9 cellular contexts compared by ENCODE assay signal in genomic region chr2:239223330-239224248, GRCh38.
DNase-seq lines count a peak whose midpoint lies in the region; ATAC-seq and TF ChIP-seq lines count a peak whose summit lies in the region.
"Had no signal": no experiment of that assay in that cellular context is flagged by ENCODE, and none has a peak within 500 bp of the region (broad histone marks: within the 10 kb centered on the region; RNA-seq: fewer than 3 reads in every experiment).

No MANE protein-coding gene starts in this region.

- TF ChIP-seq CTCF in AG04450 (IDR thresholded peaks at IDR 0.05; ENCODE audit: low read depth, low read length) (no peak), gastroesophageal sphincter (IDR thresholded peaks at IDR 0.05) (no peak), GM10248 (IDR thresholded peaks at IDR 0.05; ENCODE audit: control extremely low read depth, extremely low read depth, low read depth, missing control alignments) (no peak)

- no peak overlapping the region for H3K4me3 ChIP-seq in AG04450 (ENCODE audit: low read depth, low read length)
- peak overlapping the region in 1 of 2 donors; percentile 42 for H3K4me3 ChIP-seq in gastroesophageal sphincter

- H3K27me3 ChIP-seq in AG04450 (ENCODE audit: control insufficient read depth, insufficient read depth, low read length) (no peaks in the 10 kb centered on the region), gastroesophageal sphincter (no peaks in the 10 kb centered on the region)

- ATAC-seq in gastroesophageal sphincter (peak; percentile 49), HG03457 (IDR thresholded peaks at IDR 0.05; ENCODE audit: unreplicated experiment) (no peak)

- H3K4me1 ChIP-seq in gastroesophageal sphincter, result peaks cover 19 to 93% (median 57%) of the 10 kb centered on the region in 3 donors

- no peaks in the 10 kb centered on the region for H3K27me3 Mint-ChIP-seq in activated CD4-positive, alpha-beta memory T cell treated with anti-CD3 and anti-CD28 coated beads, Interleukin-2, amount 10 ng/mL, durations not matched to agents 7 days and 5 days

- DNase-seq in AG04450 (ENCODE audit: low read depth, low spot score) (no peak), SK-MEL-5 (ENCODE audit: low read depth, low spot score) (peak; percentile 83), nucleus accumbens (lab: John Stamatoyannopoulos, UW) (peak in 35 of 56 donors; percentile 20 to 77 (median 59)), GM10248 (ENCODE audit: extremely low spot score) (no peak)
- DNase-seq in stimulated activated CD8-positive, alpha-beta memory T cell treated with anti-CD3 and anti-CD28 coated beads, Interleukin-4, amount 100 ng/mL, for 48 hours, result no peak
- DNase-seq in activated CD4-positive, alpha-beta memory T cell treated with anti-CD3 and anti-CD28 coated beads, Interleukin-2, amount 10 ng/mL, durations not matched to agents 7 days and 5 days, result no peak
- DNase-seq: DMS79 treated with DMSO at 0.1 percent for 48 hours had no signal

- CTCF ChIA-PET in AG04450 (lab: Charles Lee) (no interaction called here), GM10248 (lab: Yijun Ruan, JAX) (no interaction called here)
- CTCF ChIA-PET in activated CD4-positive, alpha-beta memory T cell treated with anti-CD3 and anti-CD28 coated beads, Interleukin-2, amount 10 ng/mL, durations not matched to agents 7 days and 5 days (lab: Charles Lee), result no interaction called here

- peaks cover 58% of the 10 kb centered on the region for H3K4me1 Mint-ChIP-seq in activated CD4-positive, alpha-beta memory T cell treated with anti-CD3 and anti-CD28 coated beads, Interleukin-2, amount 10 ng/mL, durations not matched to agents 7 days and 5 days

- H3K9me3 ChIP-seq in AG04450 (ENCODE audit: control insufficient read depth, insufficient read depth, low read length) (no peaks in the 10 kb centered on the region; the same call in 1 of the 2 replicates), gastroesophageal sphincter (no peaks in the 10 kb centered on the region)

- WGBS in gastroesophageal sphincter (ENCODE audit: low coverage in 1 of 2), 2 donors, result 10 to 17% methylated on average over 16 to 17 of the region's 24 CpGs

- H3K36me3 ChIP-seq in gastroesophageal sphincter, result no peaks in the 10 kb centered on the region

- no peak for TF ChIP-seq EP300 in gastroesophageal sphincter (IDR thresholded peaks at IDR 0.05)

- TF ChIP-seq POLR2A in gastroesophageal sphincter (IDR thresholded peaks at IDR 0.05), result no peak

- no peak overlapping the region for H3K27ac Mint-ChIP-seq in activated CD4-positive, alpha-beta memory T cell treated with anti-CD3 and anti-CD28 coated beads, Interleukin-2, amount 10 ng/mL, durations not matched to agents 7 days and 5 days

- H3K4me3 Mint-ChIP-seq in activated CD4-positive, alpha-beta memory T cell treated with anti-CD3 and anti-CD28 coated beads, Interleukin-2, amount 10 ng/mL, durations not matched to agents 7 days and 5 days, result no peak overlapping the region

- POLR2A ChIA-PET in AG04450 (lab: Yijun Ruan, JAX) (interaction anchor here (0.8 kb wide), 1 partner anchor 26 kb away, joined by 3 read pairs; no protein-coding TSS in a partner anchor), GM10248 (lab: Yijun Ruan, JAX) (no interaction called here)
- POLR2A ChIA-PET in activated CD4-positive, alpha-beta memory T cell treated with anti-CD3 and anti-CD28 coated beads, Interleukin-2, amount 10 ng/mL, durations not matched to agents 7 days and 5 days (lab: Charles Lee), result no interaction called here

- H3K36me3 Mint-ChIP-seq in activated CD4-positive, alpha-beta memory T cell treated with anti-CD3 and anti-CD28 coated beads, Interleukin-2, amount 10 ng/mL, durations not matched to agents 7 days and 5 days (ENCODE audit: low read depth), result peaks cover 15% of the 10 kb centered on the region

- peaks cover 5% of the 10 kb centered on the region for H3K9me3 Mint-ChIP-seq in activated CD4-positive, alpha-beta memory T cell treated with anti-CD3 and anti-CD28 coated beads, Interleukin-2, amount 10 ng/mL, durations not matched to agents 7 days and 5 days

- H3K27ac ChIP-seq in AG04450 (ENCODE audit: low read depth, low read length) (peak overlapping the region; percentile 73), gastroesophageal sphincter (peak overlapping the region; percentile 92 to 95 (median 94))

- in situ Hi-C loops in SK-MEL-5 (cut with HindIII; ENCODE audit: low pct_unique_long_range_greater_than_20kb, low sequenced_read_pairs), result no loop called here

Comparison
In these comparisons a context has a peak if more than half of its experiments do, and no peak if none do; other contexts are left out.
1. DNase-seq: peak in SK-MEL-5 (single experiment) and nucleus accumbens (35 of 56); none in AG04450 (single experiment), stimulated activated CD8-positive, alpha-beta memory T cell treated with anti-CD3 and anti-CD28 coated beads, Interleukin-4, amount 100 ng/mL, for 48 hours (single experiment), activated CD4-positive, alpha-beta memory T cell treated with anti-CD3 and anti-CD28 coated beads, Interleukin-2, amount 10 ng/mL, durations not matched to agents 7 days and 5 days (single experiment) and GM10248 (single experiment).